18 cellular contexts compared by ENCODE assay signal in the genomic region with DNA sequence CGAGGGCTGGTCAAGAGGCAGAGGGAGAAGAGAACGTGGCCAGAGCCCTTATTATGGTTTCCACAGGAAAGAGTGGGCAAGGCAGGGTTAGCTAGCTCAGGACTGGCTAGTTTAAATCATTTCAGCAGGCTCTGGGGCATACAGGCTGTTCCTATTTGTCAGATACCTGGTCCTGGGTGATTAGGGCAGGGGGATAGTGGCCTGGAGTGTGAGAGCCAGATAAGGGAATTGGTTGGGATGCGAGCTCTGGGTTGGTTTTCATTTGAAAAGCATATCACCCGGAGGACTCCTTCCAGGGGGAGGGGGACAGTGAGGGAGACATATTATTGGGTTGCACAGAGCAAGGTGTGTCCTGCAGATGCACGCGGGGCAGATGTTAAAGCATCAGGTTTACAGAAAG.
"Had no signal": no experiment of that assay in that cellular context is flagged by ENCODE, and none has a peak within 500 bp of the region (broad histone marks: within the 10 kb centered on the region; RNA-seq: fewer than 3 reads in every experiment).

No MANE protein-coding gene starts in this region.

- DNase-seq: Karpas-422, KG1, MG63, NCI-H1092 treated with DMSO at 0.1 percent for 48 hours, NCI-H1436, NCI-H187, NCI-H2029, NCI-H2081 treated with DMSO at 0.1 percent for 48 hours, NCI-H2171, NCI-H226, NCI-H446, NCI-H510A, NCI-H69, NCI-H774, PC-9, Peyer's patch, Right ventricle myocardium superior, SIG-M5 had no signal
